In the genomic region with DNA sequence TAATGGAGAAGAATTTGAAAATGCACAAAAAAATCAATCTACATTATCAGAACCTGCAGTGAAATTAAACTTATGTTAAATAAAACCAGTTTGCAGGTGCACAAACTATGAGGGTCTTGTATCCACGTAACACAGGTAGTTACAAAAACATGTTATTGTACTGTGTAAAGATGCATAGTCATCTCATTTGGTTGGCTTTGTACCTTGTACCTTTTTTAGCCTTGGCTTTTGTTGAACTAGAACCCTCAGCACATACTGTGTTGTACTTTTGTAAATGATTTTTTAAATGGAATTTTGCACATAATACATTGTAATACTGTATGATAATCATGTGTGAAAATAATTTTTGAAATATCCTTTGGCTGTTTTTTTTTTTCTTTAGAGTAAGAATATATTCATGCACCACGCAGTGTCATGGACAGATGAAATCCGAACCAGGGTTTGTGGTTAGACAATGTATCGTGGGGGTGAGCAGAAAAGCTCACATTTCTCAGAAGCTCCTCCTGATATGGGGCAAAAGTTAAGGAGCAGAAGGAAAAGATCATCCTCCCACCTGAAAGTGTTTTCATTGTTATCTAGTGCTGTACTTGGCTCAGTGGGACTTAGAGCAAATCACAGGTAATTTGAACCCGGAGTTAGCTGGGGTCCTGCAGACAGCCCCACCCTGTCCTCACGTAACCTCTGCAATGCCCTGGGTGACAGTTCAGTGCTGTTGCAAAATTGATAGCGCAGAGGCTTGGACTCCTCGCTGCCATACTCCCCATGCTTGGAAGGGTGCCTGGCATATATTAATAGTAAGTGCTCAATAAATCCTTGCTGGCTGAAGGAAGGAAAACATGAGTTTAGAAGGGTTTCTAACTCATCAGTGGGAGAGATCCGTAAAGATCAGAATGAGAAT, we compare ENCODE assay signal across 11 cellular contexts. TPM values are rescaled to one million over a fixed set of nuclear protein-coding genes. Genes with fewer than 3 reads are reported as not detected.
A peak's percentile ranks its signal among the peaks of the same experiment; 100 is the strongest.
DNase-seq lines count a peak whose midpoint lies in the region; ATAC-seq and TF ChIP-seq lines count a peak whose summit lies in the region.
"Had no signal": no experiment of that assay in that cellular context is flagged by ENCODE, and none has a peak within 500 bp of the region (broad histone marks: within the 10 kb centered on the region; RNA-seq: fewer than 3 reads in every experiment).

No MANE protein-coding gene starts in this region.

- WGBS in stomach, 5 donors, result 58 to 82% (median 70%) methylated on average over 9 of the region's 9 CpGs
- 91% methylated on average over 9 of the region's 9 CpGs for WGBS in smooth muscle cell (ENCODE audit: low lambda C conversion rate)

- H3K4me3 ChIP-seq in stomach (no peak overlapping the region), smooth muscle cell (no peak overlapping the region)

- H3K36me3 ChIP-seq in stomach (peaks cover 24 to 58% (median 50%) of the 10 kb centered on the region in 4 donors), smooth muscle cell (ENCODE audit: low read depth) (peaks cover 4% of the 10 kb centered on the region)

- no peaks in the 10 kb centered on the region for H3K79me2 ChIP-seq in smooth muscle cell (ENCODE audit: low read depth)

- H3K27ac ChIP-seq in VCaP, result peak overlapping the region; percentile 97; the same call in 1 of the 2 replicates
- peak overlapping the region in 4 of 5 donors; percentile 30 to 79 (median 70) for H3K27ac ChIP-seq in stomach
- no peak overlapping the region for H3K27ac ChIP-seq in smooth muscle cell (ENCODE audit: low read depth)

- no peak for TF ChIP-seq POLR2A in stomach (IDR thresholded peaks at IDR 0.05)

- TF ChIP-seq CTCF in VCaP (conservative IDR thresholded peaks at IDR 0.05) (no peak), stomach (IDR thresholded peaks at IDR 0.05) (no peak), smooth muscle cell (IDR thresholded peaks at IDR 0.05; ENCODE audit: borderline replicate concordance, insufficient read depth, poor library complexity, severe bottlenecking) (no peak)

- no peak overlapping the region for H3K9ac ChIP-seq in smooth muscle cell (ENCODE audit: low read depth)

- no peak for TF ChIP-seq EP300 in stomach (IDR thresholded peaks at IDR 0.05)

- ATAC-seq in GM21447 (IDR thresholded peaks at IDR 0.05; ENCODE audit: unreplicated experiment), result no peak

- no peak overlapping the region for H2AFZ ChIP-seq in smooth muscle cell (ENCODE audit: low read depth)

- peaks cover 11 to 61% (median 33%) of the 10 kb centered on the region in 4 donors for H3K4me1 ChIP-seq in stomach
- no peaks in the 10 kb centered on the region for H3K4me1 ChIP-seq in smooth muscle cell (ENCODE audit: low read depth)

- DNase-seq in NCI-H2107 treated with DMSO at 0.1 percent for 48 hours (lab: John Stamatoyannopoulos, UW; ENCODE audit: unreplicated experiment) (peak; percentile 17), NCI-H2107 (lab: John Stamatoyannopoulos, UW) (no peak), left kidney (ENCODE audit: low read depth, low spot score) (peak; percentile 79), stomach (no peak), SW 1271 (lab: John Stamatoyannopoulos, UW) (no peak), smooth muscle cell (lab: John Stamatoyannopoulos, UW; ENCODE audit: unreplicated experiment) (no peak)
- DNase-seq: activated naive CD4-positive, alpha-beta T cell treated with Interleukin-2 at 50 U/mL for 16 hours; NCI-H1436 treated with DMSO at 0.1 percent for 48 hours; T-helper 2 cell had no signal

- intact Hi-C loops in stomach (cut with DNase I; ENCODE audit: low total_unique reads), result no loop called here

- no peaks in the 10 kb centered on the region for H4K20me1 ChIP-seq in smooth muscle cell (ENCODE audit: low read depth)

- no peaks in the 10 kb centered on the region for H3F3A ChIP-seq in smooth muscle cell (ENCODE audit: low read depth)

- H3K4me2 ChIP-seq in smooth muscle cell, result no peak overlapping the region

- H3K27me3 ChIP-seq in stomach, result no peaks in the 10 kb centered on the region
- H3K27me3 ChIP-seq in smooth muscle cell (ENCODE audit: low read depth), result no peaks in the 10 kb centered on the region

- H3K9me3 ChIP-seq in stomach, result no peaks in the 10 kb centered on the region
- no peaks in the 10 kb centered on the region for H3K9me3 ChIP-seq in smooth muscle cell (replicated peaks; ENCODE audit: low read depth)

RNA-seq across cellular contexts. Expression of a gene that starts 14.8 kb away (rescaled TPM):
- 10 to 100 TPM in 2 of 5 donors, 1 to 10 TPM in 2, not detected in 1; 7.1 to 46.8 (median 13.8) TPM for total RNA-seq in stomach
- 100 to 1,000 TPM in 1 of 3 donors, 10 to 100 TPM in 2; 90.0 to 114 (median 97.3) TPM for polyA plus RNA-seq in stomach
- 35.4 and 49.4 TPM in 2 replicates for total RNA-seq in smooth muscle cell
- polyA plus RNA-seq in smooth muscle cell, result 96.9 and 101 TPM in 2 replicates

RNA-seq across cellular contexts. Expression of a gene that starts 49.9 kb away (rescaled TPM):
- total RNA-seq in stomach (10 to 100 TPM; 16.5 to 43.2 (median 32.9) TPM), smooth muscle cell (21.5 and 26.0 TPM in 2 replicates)
- polyA plus RNA-seq in stomach (10 to 100 TPM in 1 of 3 donors, 1 to 10 TPM in 2; 7.3 to 17.3 (median 9.9) TPM), smooth muscle cell (12.0 and 12.3 TPM in 2 replicates)

RNA-seq across cellular contexts. Expression of a gene that starts 50.0 kb away (rescaled TPM):
- total RNA-seq in stomach (not detected), smooth muscle cell (0.72 TPM in 1 of 2 replicates, not detected in the other)
- polyA plus RNA-seq in stomach (not detected), smooth muscle cell (not detected in 2 replicates)

Comparison
In these comparisons a context has a peak if more than half of its experiments do, and no peak if none do; other contexts are left out.
1. DNase-seq: peak in NCI-H2107 treated with DMSO at 0.1 percent for 48 hours (single experiment) and left kidney (single experiment); none in NCI-H2107 (single experiment), stomach (single experiment), SW 1271 (0 of 2) and smooth muscle cell (single experiment).